Comparison of ENCODE assay signal across 9 cellular contexts in genomic region chr19:51417107-51417806, GRCh38. TPM values are rescaled to one million over a fixed set of nuclear protein-coding genes. Genes with fewer than 3 reads are reported as not detected.
DNase-seq lines count a peak whose midpoint lies in the region; ATAC-seq and TF ChIP-seq lines count a peak whose summit lies in the region.
"Had no signal": no experiment of that assay in that cellular context is flagged by ENCODE, and none has a peak within 500 bp of the region (broad histone marks: within the 10 kb centered on the region; RNA-seq: fewer than 3 reads in every experiment).

A gene with protein sequence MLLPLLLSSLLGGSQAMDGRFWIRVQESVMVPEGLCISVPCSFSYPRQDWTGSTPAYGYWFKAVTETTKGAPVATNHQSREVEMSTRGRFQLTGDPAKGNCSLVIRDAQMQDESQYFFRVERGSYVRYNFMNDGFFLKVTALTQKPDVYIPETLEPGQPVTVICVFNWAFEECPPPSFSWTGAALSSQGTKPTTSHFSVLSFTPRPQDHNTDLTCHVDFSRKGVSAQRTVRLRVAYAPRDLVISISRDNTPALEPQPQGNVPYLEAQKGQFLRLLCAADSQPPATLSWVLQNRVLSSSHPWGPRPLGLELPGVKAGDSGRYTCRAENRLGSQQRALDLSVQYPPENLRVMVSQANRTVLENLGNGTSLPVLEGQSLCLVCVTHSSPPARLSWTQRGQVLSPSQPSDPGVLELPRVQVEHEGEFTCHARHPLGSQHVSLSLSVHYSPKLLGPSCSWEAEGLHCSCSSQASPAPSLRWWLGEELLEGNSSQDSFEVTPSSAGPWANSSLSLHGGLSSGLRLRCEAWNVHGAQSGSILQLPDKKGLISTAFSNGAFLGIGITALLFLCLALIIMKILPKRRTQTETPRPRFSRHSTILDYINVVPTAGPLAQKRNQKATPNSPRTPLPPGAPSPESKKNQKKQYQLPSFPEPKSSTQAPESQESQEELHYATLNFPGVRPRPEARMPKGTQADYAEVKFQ (minus strand): TSS chr19:51417642. CDS start chr19:51417581, 61 bp downstream.

- H3K36me3 ChIP-seq in esophagus squamous epithelium = no peaks in the 10 kb centered on the region
- no peaks in the 10 kb centered on the region for H3K36me3 ChIP-seq in thoracic aorta
- H3K36me3 ChIP-seq in suprapubic skin = no peaks in the 10 kb centered on the region

- 45 to 53% methylated on average over 10 to 14 of the region's 21 CpGs for WGBS in esophagus squamous epithelium, 2 donors
- WGBS in suprapubic skin = 55% methylated on average over 13 of the region's 21 CpGs

- H3K27me3 Mint-ChIP-seq in type B pancreatic cell = peaks cover 9% of the 10 kb centered on the region

- ATAC-seq in GM21529 (IDR thresholded peaks at IDR 0.05; ENCODE audit: unreplicated experiment) (peak; percentile 61), thoracic aorta (ENCODE audit: insufficient number of reproducible peaks, low FRiP score, low read depth) (no peak)

- H3K9me3 ChIP-seq in esophagus squamous epithelium = no peaks in the 10 kb centered on the region
- no peaks in the 10 kb centered on the region for H3K9me3 ChIP-seq in thoracic aorta
- H3K9me3 ChIP-seq in suprapubic skin = no peaks in the 10 kb centered on the region

- peak; percentile 89 for DNase-seq in NOMO-1 treated with dmso at 0.1 percent for 144 hours (lab: John Stamatoyannopoulos, UW; ENCODE audit: unreplicated experiment)
- DNase-seq in esophagus squamous epithelium (lab: John Stamatoyannopoulos, UW) = peak; percentile 38
- DNase-seq in thoracic aorta (ENCODE audit: low spot score) = no peak
- no peak for DNase-seq in type B pancreatic cell (ENCODE audit: extremely low spot score, unreplicated experiment)
- DNase-seq in suprapubic skin (ENCODE audit: low spot score in 2 of 2) = no peak
- no peak for DNase-seq in NCI-H69 (lab: John Stamatoyannopoulos, UW)

- H3K4me3 ChIP-seq in esophagus squamous epithelium (peak within 1 kb of the TSS in 1 of 4 donors; percentile 39), thoracic aorta (peak within 1 kb of the TSS; percentile 14), suprapubic skin (no peak within 1 kb of the TSS)

- no peaks in the 10 kb centered on the region for H3K4me1 Mint-ChIP-seq in type B pancreatic cell (ENCODE audit: unreplicated experiment)

- no peaks in the 10 kb centered on the region for H3K9me3 Mint-ChIP-seq in type B pancreatic cell

- H3K27ac ChIP-seq in esophagus squamous epithelium (peak within 1 kb of the TSS in 2 of 4 donors; percentile 54 to 63), thoracic aorta (no peak within 1 kb of the TSS), suprapubic skin (no peak within 1 kb of the TSS)

- intact Hi-C loops in esophagus squamous epithelium (cut with DNase I) = no loop called here

- H3K4me1 ChIP-seq in esophagus squamous epithelium (peaks cover 0 to 7% (median 0%) of the 10 kb centered on the region in 3 donors), thoracic aorta (ENCODE audit: control insufficient read depth in 1 of 2, low read depth in 2 of 2) (no peaks in the 10 kb centered on the region), suprapubic skin (no peaks in the 10 kb centered on the region)

- no peak within 1 kb of the TSS for H3K4me3 Mint-ChIP-seq in type B pancreatic cell

- H3K36me3 Mint-ChIP-seq in type B pancreatic cell = no peaks in the 10 kb centered on the region

- TF ChIP-seq POLR2A in GM10847 (IDR thresholded peaks at IDR 0.05; ENCODE audit: extremely low read depth, insufficient read length) (peak; percentile 42), esophagus squamous epithelium (IDR thresholded peaks at IDR 0.05) (peak in 1 of 4 donors; percentile 24), suprapubic skin (IDR thresholded peaks at IDR 0.05) (no peak)

- peaks cover 0 to 64% (median 0%) of the 10 kb centered on the region in 4 donors for H3K27me3 ChIP-seq in esophagus squamous epithelium
- H3K27me3 ChIP-seq in thoracic aorta (replicated peaks; ENCODE audit: insufficient read depth) = no peaks in the 10 kb centered on the region
- H3K27me3 ChIP-seq in suprapubic skin = peaks cover 47% of the 10 kb centered on the region

- no peak for TF ChIP-seq EP300 in suprapubic skin (IDR thresholded peaks at IDR 0.05)

- no peak within 1 kb of the TSS for H3K27ac Mint-ChIP-seq in type B pancreatic cell

- TF ChIP-seq CTCF in esophagus squamous epithelium (IDR thresholded peaks at IDR 0.05) (no peak), thoracic aorta (IDR thresholded peaks at IDR 0.05) (no peak), type B pancreatic cell (conservative IDR thresholded peaks at IDR 0.05) (no peak), suprapubic skin (IDR thresholded peaks at IDR 0.05) (no peak)

RNA-seq across cellular contexts. Expression of the gene that starts here (rescaled TPM):
- total RNA-seq in esophagus squamous epithelium = 10 to 100 TPM in 1 of 4 donors, 1 to 10 TPM in 3; 2.0 to 17.0 (median 2.9) TPM
- 10 to 100 TPM; 13.3 to 20.3 TPM for total RNA-seq in thoracic aorta
- not detected in 2 replicates for total RNA-seq in type B pancreatic cell (ENCODE audit: low replicate concordance)
- total RNA-seq in suprapubic skin = 1 to 10 TPM; 1.2 to 3.5 (median 1.6) TPM
- total RNA-seq: pulmonary artery endothelial cell had no signal

Comparison
In these comparisons a context has a peak if more than half of its experiments do, and no peak if none do; other contexts are left out.
1. DNase-seq: peak in NOMO-1 treated with dmso at 0.1 percent for 144 hours (single experiment) and esophagus squamous epithelium (single experiment); none in thoracic aorta (single experiment), type B pancreatic cell (single experiment), suprapubic skin (0 of 2) and NCI-H69 (single experiment).